Comparison of ENCODE assay signal across 22 cellular contexts in genomic region chr2:70607121-70607551, GRCh38. TPM values are rescaled to one million over a fixed set of nuclear protein-coding genes. Genes with fewer than 3 reads are reported as not detected.
A peak's percentile ranks its signal among the peaks of the same experiment; 100 is the strongest.
DNase-seq lines count a peak whose midpoint lies in the region; ATAC-seq and TF ChIP-seq lines count a peak whose summit lies in the region.
"Had no signal": no experiment of that assay in that cellular context is flagged by ENCODE, and none has a peak within 500 bp of the region (broad histone marks: within the 10 kb centered on the region; RNA-seq: fewer than 3 reads in every experiment).

No MANE protein-coding gene starts in this region.

- no peaks in the 10 kb centered on the region for H3K36me3 Mint-ChIP-seq in neural progenitor cell

- peaks cover 59% of the 10 kb centered on the region for H3K4me1 ChIP-seq in Loucy (ENCODE audit: insufficient read depth, low read length, poor library complexity, severe bottlenecking)
- H3K4me1 ChIP-seq in neural progenitor cell = no peaks in the 10 kb centered on the region
- no peaks in the 10 kb centered on the region for H3K4me1 ChIP-seq in BE2C
- H3K4me1 ChIP-seq: vagina had no signal

- H3K4me1 Mint-ChIP-seq in neural progenitor cell = no peaks in the 10 kb centered on the region

- H3F3A ChIP-seq in Loucy (ENCODE audit: low read depth) (peaks cover 16% of the 10 kb centered on the region), neural progenitor cell (ENCODE audit: low read depth) (no peaks in the 10 kb centered on the region)

- no peak overlapping the region for H3K4me3 Mint-ChIP-seq in neural progenitor cell
- H3K4me3 Mint-ChIP-seq: activated naive CD4-positive, alpha-beta T cell treated with anti-CD3 and anti-CD28 coated beads for 36 hours had no signal

- peak overlapping the region; percentile 18 for H3K4me2 ChIP-seq in Loucy (ENCODE audit: low read depth, low read length, poor library complexity, severe bottlenecking)
- no peak overlapping the region for H3K4me2 ChIP-seq in neural progenitor cell
- H3K4me2 ChIP-seq: PC-9 had no signal

- H3K9ac ChIP-seq in Loucy (ENCODE audit: low read depth, low read length, poor library complexity, severe bottlenecking) = peak overlapping the region; percentile 19
- H3K9ac ChIP-seq in neural progenitor cell = no peak overlapping the region

- H3K27ac Mint-ChIP-seq in neural progenitor cell = no peak overlapping the region
- H3K27ac Mint-ChIP-seq: activated naive CD4-positive, alpha-beta T cell treated with anti-CD3 and anti-CD28 coated beads for 36 hours had no signal

- H3K9me3 Mint-ChIP-seq in neural progenitor cell = no peaks in the 10 kb centered on the region
- H3K9me3 Mint-ChIP-seq: activated naive CD4-positive, alpha-beta T cell treated with anti-CD3 and anti-CD28 coated beads for 36 hours had no signal

- TF ChIP-seq CTCF in Loucy (conservative IDR thresholded peaks at IDR 0.05; ENCODE audit: low read length) = no peak
- TF ChIP-seq CTCF in neural progenitor cell (IDR thresholded peaks at IDR 0.05) = no peak
- no peak for TF ChIP-seq CTCF in BE2C (IDR thresholded peaks at IDR 0.05; ENCODE audit: low read depth, low read length)

- H3K79me2 ChIP-seq in Loucy (ENCODE audit: insufficient read depth, low read length) (no peaks in the 10 kb centered on the region), neural progenitor cell (ENCODE audit: low read depth) (no peaks in the 10 kb centered on the region)

- no peaks in the 10 kb centered on the region for H3K27me3 ChIP-seq in Loucy (ENCODE audit: insufficient read depth, low read length, poor library complexity, severe bottlenecking)
- no peaks in the 10 kb centered on the region for H3K27me3 ChIP-seq in neural progenitor cell
- no peaks in the 10 kb centered on the region for H3K27me3 ChIP-seq in BE2C
- H3K27me3 ChIP-seq: body of pancreas, vagina had no signal

- no peaks in the 10 kb centered on the region for H3K36me3 ChIP-seq in Loucy (ENCODE audit: insufficient read depth, low read length)
- H3K36me3 ChIP-seq in neural progenitor cell = no peaks in the 10 kb centered on the region
- no peaks in the 10 kb centered on the region for H3K36me3 ChIP-seq in BE2C
- H3K36me3 ChIP-seq: esophagus squamous epithelium, vagina had no signal

- H4K20me1 ChIP-seq in Loucy (ENCODE audit: insufficient read depth, low read length, poor library complexity, severe bottlenecking) (no peaks in the 10 kb centered on the region), neural progenitor cell (ENCODE audit: low read depth) (no peaks in the 10 kb centered on the region)

- DNase-seq in AG20443 (ENCODE audit: low spot score) (peak; percentile 29), caudate nucleus (lab: John Stamatoyannopoulos, UW) (peak in 17 of 61 donors; percentile 4 to 47 (median 16)), medulla oblongata (ENCODE audit: extremely low spot score) (peak; percentile 55), neural progenitor cell (ENCODE audit: low spot score) (no peak), BE2C (no peak), sciatic nerve (ENCODE audit: low spot score) (no peak)
- DNase-seq: ACHN; activated CD4-positive, alpha-beta T cell treated with anti-CD3 and anti-CD28 coated beads, Interleukin-2, amount 50 U/mL, for 1 hour; activated naive CD4-positive, alpha-beta T cell treated with anti-CD3 and anti-CD28 coated beads for 36 hours; activated T-cell treated with anti-CD3 and anti-CD28 coated beads for 4 hours; body of pancreas; esophagus squamous epithelium; kidney; NCI-H2107; NCI-H748 treated with DMSO at 0.1 percent for 48 hours; PC-9 had no signal

- H3K9me3 ChIP-seq in Loucy (ENCODE audit: insufficient read depth, low read depth, low read length) (no peaks in the 10 kb centered on the region), neural progenitor cell (ENCODE audit: low read depth) (no peaks in the 10 kb centered on the region), BE2C (no peaks in the 10 kb centered on the region)
- H3K9me3 ChIP-seq: body of pancreas, esophagus squamous epithelium, vagina had no signal

- H3K9me2 ChIP-seq in Loucy (replicated peaks; ENCODE audit: low read depth, low read length) = no peaks in the 10 kb centered on the region

- H3K27ac ChIP-seq in caudate nucleus (ENCODE audit: low read depth, low read length) (peak overlapping the region; percentile 16), neural progenitor cell (no peak overlapping the region)
- H3K27ac ChIP-seq: esophagus squamous epithelium, PC-9, vagina had no signal

- intact Hi-C loops in sciatic nerve (cut with DNase I) = no loop called here

- H3K27me3 Mint-ChIP-seq in neural progenitor cell (ENCODE audit: insufficient read depth, low read depth) = peaks cover 2% of the 10 kb centered on the region

- ATAC-seq in sciatic nerve = no peak
- ATAC-seq in GM21529 (IDR thresholded peaks at IDR 0.05; ENCODE audit: unreplicated experiment) = no peak
- ATAC-seq: body of pancreas, HCT116, HepG2, right cardiac atrium had no signal

- H2AFZ ChIP-seq in Loucy (ENCODE audit: low read length) = peak overlapping the region; percentile 6; the same call in 1 of the 2 replicates
- no peak overlapping the region for H2AFZ ChIP-seq in neural progenitor cell (replicated peaks)
- H2AFZ ChIP-seq: PC-9 had no signal

- H3K4me3 ChIP-seq in Loucy (ENCODE audit: low read length, poor library complexity, severe bottlenecking) = no peak overlapping the region
- H3K4me3 ChIP-seq in neural progenitor cell = no peak overlapping the region
- H3K4me3 ChIP-seq in BE2C (ENCODE audit: low read depth, low read length) = no peak overlapping the region
- H3K4me3 ChIP-seq: body of pancreas, esophagus squamous epithelium, PC-9, vagina had no signal

RNA-seq across cellular contexts. Expression of gene TGFA, which starts 53.5 kb away (rescaled TPM):
- 0.37 TPM in 1 of 2 replicates, not detected in the other for total RNA-seq in neural progenitor cell (ENCODE audit: low replicate concordance)
- not detected for polyA plus RNA-seq in BE2C (2012; ENCODE audit: insufficient read depth, insufficient read length, low read depth)
- 11.8 TPM for total RNA-seq in sciatic nerve

Comparison
In these comparisons a context has a peak if more than half of its experiments do, and no peak if none do; other contexts are left out.
1. DNase-seq: peak in AG20443 (single experiment) and medulla oblongata (single experiment); none in neural progenitor cell (single experiment), BE2C (single experiment) and sciatic nerve (single experiment).